Comparison of ENCODE assay signal across 20 cellular contexts in genomic region chr16:81657224-81657623, GRCh38.
DNase-seq lines count a peak whose midpoint lies in the region; ATAC-seq, FAIRE-seq and TF ChIP-seq lines count a peak whose summit lies in the region.
"Had no signal": no experiment of that assay in that cellular context is flagged by ENCODE, and none has a peak within 500 bp of the region (broad histone marks: within the 10 kb centered on the region; RNA-seq: fewer than 3 reads in every experiment).

No MANE protein-coding gene starts in this region.

- TF ChIP-seq CTCF in GM12878 (IDR thresholded peaks at IDR 0.05 in 2 of 3, conservative IDR thresholded peaks at IDR 0.05 in 1 of 3; ENCODE audit: control insufficient read depth in 2 of 3, extremely low read depth in 1 of 3, insufficient read depth in 1 of 3, low read depth in 3 of 3, low read length in 3 of 3) (no peak), stomach (IDR thresholded peaks at IDR 0.05) (no peak), progenitor cell of endocrine pancreas (IDR thresholded peaks at IDR 0.05; ENCODE audit: unreplicated experiment) (no peak)

- H3K36me3 ChIP-seq in GM12878 (ENCODE audit: control insufficient read depth in 2 of 2, insufficient read depth in 2 of 2, low read length in 1 of 2) (peaks cover 18 to 30% of the 10 kb centered on the region in 2 experiments; a peak in 3 of 4 replicates), stomach (peaks cover 16 to 95% (median 76%) of the 10 kb centered on the region in 4 donors)

- no peak overlapping the region for H3K27ac Mint-ChIP-seq in progenitor cell of endocrine pancreas

- no peak overlapping the region for H3K4me2 ChIP-seq in GM12878 (ENCODE audit: control insufficient read depth, insufficient read depth)

- CTCF ChIA-PET in GM12878 (lab: Yijun Ruan, JAX) = no interaction called here

- peak; percentile 80 for ATAC-seq in GM19351 (IDR thresholded peaks at IDR 0.05; ENCODE audit: unreplicated experiment)
- peak; percentile 56 for ATAC-seq in HG03066 (IDR thresholded peaks at IDR 0.05; ENCODE audit: low read depth, unreplicated experiment)
- ATAC-seq in GM12878 = peak; percentile 40; the same call in 2 of the 3 replicates
- ATAC-seq in left ventricle myocardium superior = no peak
- ATAC-seq: left cardiac atrium; natural killer cell treated with Interleukin-12 subunit alpha and Interleukin-12 subunit beta and Interleukin-15 and Interleukin-18, amount 100 ng/mL, for 72 hours had no signal

- H3K4me3 Mint-ChIP-seq in progenitor cell of endocrine pancreas (ENCODE audit: low read depth) = no peak overlapping the region
- H3K4me3 Mint-ChIP-seq: activated T-helper 1 cell treated with anti-CD3 and anti-CD28 coated beads, Interleukin-12 subunit alpha, Interleukin-12 subunit beta, Interleukin-2, Interleukin-4 antibody, amounts not matched to agents 30 ng/mL and 10 ng/mL and 1 ng/mL, durations not matched to agents 14 hours and 24 hours and 36 hours; CD14-positive monocyte; natural killer cell treated with Interleukin-12 subunit alpha and Interleukin-12 subunit beta and Interleukin-15 and Interleukin-18, amount 100 ng/mL, for 72 hours; type B pancreatic cell had no signal

- intact Hi-C loops in GM12878 (cut with micrococcal nuclease; ENCODE audit: unreplicated experiment) = no loop called here
- intact Hi-C loops in stomach (cut with DNase I; ENCODE audit: low total_unique reads) = no loop called here
- intact Hi-C loops in left ventricle myocardium superior (cut with micrococcal nuclease) = no loop called here

- H3K9me3 ChIP-seq in GM12878 (replicated peaks; ENCODE audit: control insufficient read depth, insufficient read depth, low read length) (no peaks in the 10 kb centered on the region), stomach (no peaks in the 10 kb centered on the region)
- H3K9me3 ChIP-seq: ascending aorta, esophagus squamous epithelium had no signal

- H2AFZ ChIP-seq in GM12878 (ENCODE audit: control insufficient read depth, low read depth, low read length) = no peak overlapping the region

- TF ChIP-seq POLR2A in GM12878 (IDR thresholded peaks at IDR 0.05; ENCODE audit: low read depth, low read length) (no peak), stomach (IDR thresholded peaks at IDR 0.05) (no peak)

- FAIRE-seq in GM12878 (lab: Jason Lieb, UNC) = no peak
- FAIRE-seq: GM12891 had no signal

- DNase-seq in GM12878 (ENCODE audit: low read depth, low spot score) = peak; percentile 24
- no peak for DNase-seq in stomach
- no peak for DNase-seq in NCI-H82 treated with DMSO at 0.1 percent for 48 hours (lab: John Stamatoyannopoulos, UW; ENCODE audit: unreplicated experiment)
- DNase-seq in progenitor cell of endocrine pancreas (ENCODE audit: low spot score, unreplicated experiment) = no peak
- no peak for DNase-seq in left ventricle myocardium superior
- DNase-seq: activated CD4-positive, alpha-beta T cell treated with anti-CD3 and anti-CD28 coated beads, Interleukin-2, amount 50 U/mL, for 1 hour; esophagus squamous epithelium; HCEC 1CT; hippocampal formation; left cardiac atrium; retina; T1000 had no signal

- BruUV-seq in GM12878 (replicated peaks; lab: Mats Ljungman, UMichigan) = no TSS peak

- H3K4me3 ChIP-seq in GM12878 = no peak overlapping the region
- no peak overlapping the region for H3K4me3 ChIP-seq in stomach
- H3K4me3 ChIP-seq: ascending aorta, esophagus squamous epithelium had no signal

- H3K9ac ChIP-seq in GM12878 (ENCODE audit: control insufficient read depth, insufficient read depth, low read length) = no peak overlapping the region; the same call in 1 of the 2 replicates

- TF ChIP-seq RAD21 in GM12878 (IDR thresholded peaks at IDR 0.05; ENCODE audit: insufficient read depth, low read depth, low read length) = no peak

- WGBS in GM12878 (ENCODE audit: insufficient coverage, insufficient replicate concordance, low lambda C conversion rate, missing lambda C conversion rate) = 24% methylated on average over 8 of the region's 8 CpGs
- WGBS in stomach, 5 donors = 64 to 85% (median 80%) methylated on average over 8 of the region's 8 CpGs

- no peaks in the 10 kb centered on the region for H3K79me2 ChIP-seq in GM12878 (ENCODE audit: control insufficient read depth, insufficient read depth, low read length)

- H3K36me3 Mint-ChIP-seq in progenitor cell of endocrine pancreas (ENCODE audit: insufficient read depth) = peaks cover 10% of the 10 kb centered on the region
- H3K36me3 Mint-ChIP-seq: natural killer cell treated with Interleukin-12 subunit alpha and Interleukin-12 subunit beta and Interleukin-15 and Interleukin-18, amount 100 ng/mL, for 72 hours had no signal

- peaks cover 14% of the 10 kb centered on the region for H3K4me1 Mint-ChIP-seq in progenitor cell of endocrine pancreas (ENCODE audit: low read depth)
- H3K4me1 Mint-ChIP-seq: CD14-positive monocyte had no signal

- no peak for TF ChIP-seq EP300 in GM12878 (IDR thresholded peaks at IDR 0.05; ENCODE audit: borderline replicate concordance in 1 of 2, control insufficient read depth in 1 of 2, low read depth in 2 of 2, low read length in 2 of 2)
- TF ChIP-seq EP300 in stomach (IDR thresholded peaks at IDR 0.05) = no peak

- H3K27me3 ChIP-seq in GM12878 (replicated peaks in 1 of 2; ENCODE audit: control insufficient read depth in 2 of 2, insufficient read depth in 2 of 2, low read length in 1 of 2) (no peaks in the 10 kb centered on the region), stomach (no peaks in the 10 kb centered on the region)
- H3K27me3 ChIP-seq: ascending aorta, esophagus squamous epithelium had no signal

- H3K9me3 Mint-ChIP-seq in progenitor cell of endocrine pancreas (ENCODE audit: low read depth) = no peaks in the 10 kb centered on the region
- H3K9me3 Mint-ChIP-seq: activated T-helper 1 cell treated with anti-CD3 and anti-CD28 coated beads, Interleukin-12 subunit alpha, Interleukin-12 subunit beta, Interleukin-2, Interleukin-4 antibody, amounts not matched to agents 30 ng/mL and 10 ng/mL and 1 ng/mL, durations not matched to agents 14 hours and 24 hours and 36 hours; CD14-positive monocyte; natural killer cell treated with Interleukin-12 subunit alpha and Interleukin-12 subunit beta and Interleukin-15 and Interleukin-18, amount 100 ng/mL, for 72 hours; type B pancreatic cell had no signal

- H3K27ac ChIP-seq in GM12878 (ENCODE audit: control insufficient read depth, insufficient read depth) (peak overlapping the region; percentile 24; the same call in 1 of the 2 replicates), stomach (peak overlapping the region in 4 of 5 donors; percentile 79 to 88 (median 83))
- H3K27ac ChIP-seq: ascending aorta, esophagus squamous epithelium had no signal

- H4K20me1 ChIP-seq in GM12878 (ENCODE audit: control insufficient read depth, insufficient read depth) = no peaks in the 10 kb centered on the region

- POLR2A ChIA-PET in GM12878 (lab: Charles Lee) = no interaction called here

- H3K27me3 Mint-ChIP-seq in progenitor cell of endocrine pancreas = no peaks in the 10 kb centered on the region
- H3K27me3 Mint-ChIP-seq: natural killer cell treated with Interleukin-12 subunit alpha and Interleukin-12 subunit beta and Interleukin-15 and Interleukin-18, amount 100 ng/mL, for 72 hours; type B pancreatic cell had no signal

- RAD21 ChIA-PET in GM12878 (lab: Charles Lee; ENCODE audit: unreplicated experiment) = no interaction called here

- SMC1A ChIA-PET in GM12878 (lab: Charles Lee; ENCODE audit: uncharacterized antibody, unreplicated experiment) = no interaction called here

- in situ Hi-C loops in GM12878 (cut with MboI) = no loop called here

- H3K4me1 ChIP-seq in GM12878 (ENCODE audit: control insufficient read depth, insufficient read depth, low read length) (peaks cover 17% of the 10 kb centered on the region), stomach (peaks cover 10 to 50% (median 29%) of the 10 kb centered on the region in 4 donors)
- H3K4me1 ChIP-seq: ascending aorta had no signal

TF ChIP-seq in GM12878, 131 proteins besides CTCF, POLR2A, EP300 and RAD21:
- no peak for TF ChIP-seq MLLT1 (IDR thresholded peaks at IDR 0.05)
- no peak for TF ChIP-seq EZH2 (IDR thresholded peaks at IDR 0.05; ENCODE audit: borderline replicate concordance, control insufficient read depth, low read depth, low read length)
